24 cellular contexts compared by ENCODE assay signal in the genomic region with DNA sequence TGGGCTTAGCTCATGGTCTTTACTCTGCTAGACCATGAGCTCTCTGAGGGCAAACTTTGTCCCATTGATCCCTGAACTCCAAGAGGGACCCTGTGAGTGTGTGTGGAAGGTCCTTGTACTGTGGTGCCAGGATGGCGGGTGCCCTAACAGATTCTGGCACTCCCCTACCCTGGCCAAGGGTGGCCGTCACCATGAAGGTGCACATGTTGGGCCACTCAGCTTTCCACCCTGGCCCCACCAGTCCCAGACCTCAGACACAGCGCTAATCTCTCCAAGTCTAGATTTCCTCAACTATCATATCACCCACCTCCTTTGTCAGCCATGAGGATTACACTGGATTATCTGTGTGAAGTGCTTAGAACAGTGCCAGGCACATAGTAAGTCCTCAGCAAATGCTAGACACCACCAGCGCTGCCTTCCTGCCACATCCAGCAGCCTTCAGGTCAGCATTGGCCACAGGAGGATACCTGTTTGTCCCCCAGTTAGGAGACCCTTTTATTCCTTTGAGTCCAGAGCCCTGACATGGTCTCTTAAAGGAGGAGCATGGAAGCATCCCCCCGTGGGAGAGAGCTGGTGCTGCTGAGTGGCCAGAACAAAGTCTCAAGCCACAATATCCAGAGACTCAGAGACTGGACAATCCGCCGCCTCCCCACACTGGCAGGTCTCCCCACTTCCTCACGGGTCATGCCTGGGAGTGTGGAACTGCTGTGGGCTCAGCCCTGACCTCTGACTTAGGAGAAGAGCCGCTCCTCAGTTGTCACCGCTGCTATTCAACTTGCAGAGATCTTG. TPM values are rescaled to one million over a fixed set of nuclear protein-coding genes. Genes with fewer than 3 reads are reported as not detected.
DNase-seq lines count a peak whose midpoint lies in the region; ATAC-seq, FAIRE-seq and TF ChIP-seq lines count a peak whose summit lies in the region.
"Had no signal": no experiment of that assay in that cellular context is flagged by ENCODE, and none has a peak within 500 bp of the region (broad histone marks: within the 10 kb centered on the region; RNA-seq: fewer than 3 reads in every experiment).

No MANE protein-coding gene starts in this region.

- DNase-seq in RWPE2 (ENCODE audit: low spot score) (peak; percentile 15), astrocyte (ENCODE audit: low read depth) (no peak), lower leg skin (ENCODE audit: low spot score in 2 of 2) (peak; percentile 9 to 56), hypothalamus (lab: John Stamatoyannopoulos, UW) (no peak), D721Med (ENCODE audit: insufficient read length, low spot score) (no peak), DMS 273 treated with DMSO at 0.1 percent for 48 hours (lab: John Stamatoyannopoulos, UW) (no peak)
- DNase-seq in stimulated activated effector memory CD8-positive, alpha-beta T cell treated with anti-CD3 and anti-CD28 coated beads, Interleukin-12 subunit alpha, Interleukin-12 subunit beta, amount 100 ng/mL, for 72 hours (ENCODE audit: low spot score in 2 of 2) = no peak
- DNase-seq in central memory CD4-positive, alpha-beta T cell = no peak
- DNase-seq: CD4-positive, alpha-beta memory T cell; GM23248; HCEC 1CT; IMR-90; NCI-H1048; NCI-H1436; NCI-H1930; NCI-H345; NCI-H524 treated with DMSO at 0.1 percent for 48 hours; PC-3; RPMI8226 had no signal

- H3K36me3 Mint-ChIP-seq in astrocyte (ENCODE audit: low read depth, unreplicated experiment) = no peaks in the 10 kb centered on the region
- no peaks in the 10 kb centered on the region for H3K36me3 Mint-ChIP-seq in stimulated activated effector memory CD8-positive, alpha-beta T cell treated with anti-CD3 and anti-CD28 coated beads, Interleukin-12 subunit alpha, Interleukin-12 subunit beta, amount 100 ng/mL, for 72 hours
- H3K36me3 Mint-ChIP-seq: CD4-positive, alpha-beta memory T cell had no signal

- no peak overlapping the region for H2AFZ ChIP-seq in astrocyte (ENCODE audit: low read depth, low read length)
- H2AFZ ChIP-seq: GM23248 had no signal

- TF ChIP-seq CTCF in RWPE2 (IDR thresholded peaks at IDR 0.05; ENCODE audit: poor library complexity, severe bottlenecking) = no peak
- TF ChIP-seq CTCF in astrocyte (IDR thresholded peaks at IDR 0.05; ENCODE audit: insufficient read depth, low read depth, low read length) = no peak
- TF ChIP-seq CTCF in lower leg skin (IDR thresholded peaks at IDR 0.05) = no peak
- TF ChIP-seq CTCF in D721Med (IDR thresholded peaks at IDR 0.05; ENCODE audit: insufficient read depth, missing control alignments) = no peak

- no peak overlapping the region for H3K4me3 Mint-ChIP-seq in astrocyte (ENCODE audit: unreplicated experiment)
- H3K4me3 Mint-ChIP-seq in stimulated activated effector memory CD8-positive, alpha-beta T cell treated with anti-CD3 and anti-CD28 coated beads, Interleukin-12 subunit alpha, Interleukin-12 subunit beta, amount 100 ng/mL, for 72 hours = no peak overlapping the region
- H3K4me3 Mint-ChIP-seq: CD4-positive, alpha-beta memory T cell had no signal

- no peak for ATAC-seq in RWPE2 (ENCODE audit: low read depth)
- peak; percentile 39 for ATAC-seq in stimulated activated effector memory CD8-positive, alpha-beta T cell treated with anti-CD3 and anti-CD28 coated beads, Interleukin-12 subunit alpha, Interleukin-12 subunit beta, amount 100 ng/mL, for 72 hours
- ATAC-seq: PC-3 had no signal

- TF ChIP-seq POLR2A in lower leg skin (IDR thresholded peaks at IDR 0.05) = no peak

- no peaks in the 10 kb centered on the region for H4K20me1 ChIP-seq in astrocyte (ENCODE audit: insufficient read depth, low read length)
- H4K20me1 ChIP-seq: BLaER1 had no signal

- H3K4me2 ChIP-seq in astrocyte (ENCODE audit: low read length) = no peak overlapping the region
- H3K4me2 ChIP-seq: BLaER1 had no signal

- H3K36me3 ChIP-seq in RWPE2 (ENCODE audit: low read depth) (no peaks in the 10 kb centered on the region), astrocyte (ENCODE audit: insufficient read depth, low read length) (no peaks in the 10 kb centered on the region)
- H3K36me3 ChIP-seq: BLaER1 had no signal

- H3K4me3 ChIP-seq in RWPE2 (ENCODE audit: severe bottlenecking) (no peak overlapping the region), astrocyte (ENCODE audit: insufficient read depth, low read depth, low read length) (no peak overlapping the region), lower leg skin (ENCODE audit: low read depth, poor library complexity, severe bottlenecking) (no peak overlapping the region)
- H3K4me3 ChIP-seq: BLaER1, GM23248 had no signal

- peaks cover 16% of the 10 kb centered on the region for H3K9me3 Mint-ChIP-seq in astrocyte (ENCODE audit: unreplicated experiment)
- H3K9me3 Mint-ChIP-seq in stimulated activated effector memory CD8-positive, alpha-beta T cell treated with anti-CD3 and anti-CD28 coated beads, Interleukin-12 subunit alpha, Interleukin-12 subunit beta, amount 100 ng/mL, for 72 hours = no peaks in the 10 kb centered on the region

- H3K9ac ChIP-seq in astrocyte (ENCODE audit: low read length) = no peak overlapping the region
- H3K9ac ChIP-seq: BLaER1, GM23248 had no signal

- H3K4me1 Mint-ChIP-seq in astrocyte (ENCODE audit: low read depth, unreplicated experiment) = no peaks in the 10 kb centered on the region
- H3K4me1 Mint-ChIP-seq in stimulated activated effector memory CD8-positive, alpha-beta T cell treated with anti-CD3 and anti-CD28 coated beads, Interleukin-12 subunit alpha, Interleukin-12 subunit beta, amount 100 ng/mL, for 72 hours = no peaks in the 10 kb centered on the region
- H3K4me1 Mint-ChIP-seq: CD4-positive, alpha-beta memory T cell had no signal

- H3K27me3 Mint-ChIP-seq in astrocyte (ENCODE audit: low read depth, unreplicated experiment) = peaks cover 20% of the 10 kb centered on the region

- no peaks in the 10 kb centered on the region for H3K27me3 ChIP-seq in RWPE2 (ENCODE audit: insufficient read depth, poor library complexity, severe bottlenecking)
- peaks cover 2% of the 10 kb centered on the region for H3K27me3 ChIP-seq in astrocyte (ENCODE audit: insufficient read depth, low read length)
- H3K27me3 ChIP-seq: BLaER1 had no signal

- H3K4me1 ChIP-seq in RWPE2 (ENCODE audit: insufficient read depth, poor library complexity, severe bottlenecking) (no peaks in the 10 kb centered on the region), astrocyte (ENCODE audit: insufficient read depth, low read length) (no peaks in the 10 kb centered on the region)
- H3K4me1 ChIP-seq: BLaER1 had no signal

- FAIRE-seq in astrocyte (lab: Jason Lieb, UNC) (no peak), D721Med (lab: Jason Lieb, UNC) (no peak)
- FAIRE-seq: GM12891, GM19239, HTR-8/SVneo had no signal

- H3K9me3 ChIP-seq in RWPE2 (ENCODE audit: severe bottlenecking) = no peaks in the 10 kb centered on the region
- peaks cover 3% of the 10 kb centered on the region for H3K9me3 ChIP-seq in astrocyte (ENCODE audit: insufficient read depth, low read depth, low read length)
- H3K9me3 ChIP-seq: BLaER1 had no signal

- H3K27ac Mint-ChIP-seq in astrocyte (ENCODE audit: unreplicated experiment) = peak overlapping the region; percentile 47
- no peak overlapping the region for H3K27ac Mint-ChIP-seq in stimulated activated effector memory CD8-positive, alpha-beta T cell treated with anti-CD3 and anti-CD28 coated beads, Interleukin-12 subunit alpha, Interleukin-12 subunit beta, amount 100 ng/mL, for 72 hours
- H3K27ac Mint-ChIP-seq: CD4-positive, alpha-beta memory T cell had no signal

- no peaks in the 10 kb centered on the region for H3K79me2 ChIP-seq in astrocyte (ENCODE audit: insufficient read depth, low read length)

- no peak overlapping the region for H3K27ac ChIP-seq in RWPE2 (ENCODE audit: poor library complexity, severe bottlenecking)
- H3K27ac ChIP-seq in astrocyte (ENCODE audit: low read depth, low read length) = no peak overlapping the region
- H3K27ac ChIP-seq: BLaER1, GM23248 had no signal

- intact Hi-C loops in lower leg skin (cut with DNase I; ENCODE audit: low total_unique reads) = no loop called here

- WGBS in lower leg skin, 2 donors = 84 to 89% methylated on average over 8 to 10 of the region's 10 CpGs

RNA-seq across cellular contexts. Expression of a gene that starts 44.5 kb away (rescaled TPM):
- total RNA-seq in astrocyte (2.1 and 2.2 TPM in 2 replicates), lower leg skin (10 to 100 TPM in 2 of 4 donors, 1 to 10 TPM in 2; 5.4 to 24.9 (median 9.2) TPM)
- total RNA-seq: A673; CD4-positive, alpha-beta memory T cell; PC-3 had no signal

Comparison
In these comparisons a context has a peak if more than half of its experiments do, and no peak if none do; other contexts are left out.
1. DNase-seq: peak in RWPE2 (single experiment) and lower leg skin (2 of 2); none in astrocyte (single experiment), stimulated activated effector memory CD8-positive, alpha-beta T cell treated with anti-CD3 and anti-CD28 coated beads, Interleukin-12 subunit alpha, Interleukin-12 subunit beta, amount 100 ng/mL, for 72 hours (0 of 2), central memory CD4-positive, alpha-beta T cell (single experiment), hypothalamus (0 of 51), D721Med (single experiment) and DMS 273 treated with DMSO at 0.1 percent for 48 hours (single experiment).